18 cellular contexts compared by ENCODE assay signal in genomic region chr18:46771141-46771540, GRCh38. TPM values are rescaled to one million over a fixed set of nuclear protein-coding genes. Genes with fewer than 3 reads are reported as not detected.
DNase-seq lines count a peak whose midpoint lies in the region; TF ChIP-seq lines count a peak whose summit lies in the region.
"Had no signal": no experiment of that assay in that cellular context is flagged by ENCODE, and none has a peak within 500 bp of the region (broad histone marks: within the 10 kb centered on the region; RNA-seq: fewer than 3 reads in every experiment).

No MANE protein-coding gene starts in this region.

- H3K9me3 ChIP-seq in BLaER1 treated with 17β-estradiol and CSF1 and Interleukin-3, amounts not matched to agents 10 nM and 100 nM (replicated peaks in 1 of 11) = no peaks in the 10 kb centered on the region
- no peaks in the 10 kb centered on the region for H3K9me3 ChIP-seq in SK-N-MC (ENCODE audit: low read depth, low read length)
- no peaks in the 10 kb centered on the region for H3K9me3 ChIP-seq in breast epithelium

- no peak for TF ChIP-seq CTCF in breast epithelium (IDR thresholded peaks at IDR 0.05)

- H3K27me3 ChIP-seq in BLaER1 treated with 17β-estradiol and CSF1 and Interleukin-3, amounts not matched to agents 10 nM and 100 nM = peaks cover 0 to 16% (median 0%) of the 10 kb centered on the region in 11 experiments; a peak in 2 of 22 replicates
- no peaks in the 10 kb centered on the region for H3K27me3 ChIP-seq in breast epithelium

- peak; percentile 64 for DNase-seq in NCI-H1092 treated with DMSO at 0.1 percent for 48 hours (lab: John Stamatoyannopoulos, UW)
- peak; percentile 18 for DNase-seq in SK-N-MC (ENCODE audit: low read depth, low spot score)
- peak; percentile 30 for DNase-seq in middle frontal gyrus (ENCODE audit: extremely low spot score, low spot score)
- no peak for DNase-seq in activated T-cell treated with anti-CD3 and anti-CD28 coated beads, Interleukin-2, amount 50 U/mL, for 48 hours
- DNase-seq in GM03348 (ENCODE audit: low spot score) = no peak
- DNase-seq in erythroblast (lab: John Stamatoyannopoulos, UW) = no peak
- no peak for DNase-seq in breast epithelium (ENCODE audit: low spot score in 2 of 2)
- DNase-seq: activated CD4-positive, alpha-beta memory T cell treated with anti-CD3 and anti-CD28 coated beads for 36 hours; activated T-cell treated with anti-CD3 and anti-CD28 coated beads for 4 hours; amniotic stem cell; CD4-positive, alpha-beta T cell; endodermal cell; immature natural killer cell; Karpas-422; NCI-H510A; right cardiac atrium had no signal

- peak overlapping the region; percentile 68 to 90 (median 83) for H3K4me2 ChIP-seq in BLaER1 treated with 17β-estradiol and CSF1 and Interleukin-3, amounts not matched to agents 10 nM and 100 nM

- peak overlapping the region in 9 of 11 experiments; percentile 44 to 83 (median 77); a peak in 17 of 22 replicates for H3K27ac ChIP-seq in BLaER1 treated with 17β-estradiol and CSF1 and Interleukin-3, amounts not matched to agents 10 nM and 100 nM
- no peak overlapping the region for H3K27ac ChIP-seq in SK-N-MC
- no peak overlapping the region for H3K27ac ChIP-seq in breast epithelium
- H3K27ac ChIP-seq: VCaP had no signal

- no peak for TF ChIP-seq POLR2A in erythroblast (IDR thresholded peaks at IDR 0.05; ENCODE audit: low read length)
- TF ChIP-seq POLR2A in breast epithelium (IDR thresholded peaks at IDR 0.05) = no peak

- H3K36me3 ChIP-seq in BLaER1 treated with 17β-estradiol and CSF1 and Interleukin-3, amounts not matched to agents 10 nM and 100 nM = no peaks in the 10 kb centered on the region
- H3K36me3 ChIP-seq in SK-N-MC (ENCODE audit: insufficient read depth, low read length) = no peaks in the 10 kb centered on the region
- no peaks in the 10 kb centered on the region for H3K36me3 ChIP-seq in breast epithelium

- peaks cover 0 to 8% (median 0%) of the 10 kb centered on the region in 11 experiments; a peak in 1 of 22 replicates for H4K20me1 ChIP-seq in BLaER1 treated with 17β-estradiol and CSF1 and Interleukin-3, amounts not matched to agents 10 nM and 100 nM

- intact Hi-C loops in breast epithelium (cut with DNase I; ENCODE audit: low total_unique reads) = no loop called here

- H3K4me3 ChIP-seq in BLaER1 treated with 17β-estradiol and CSF1 and Interleukin-3, amounts not matched to agents 10 nM and 100 nM = no peak overlapping the region; a peak in 2 of 20 replicates
- H3K4me3 ChIP-seq in SK-N-MC (no peak overlapping the region), breast epithelium (no peak overlapping the region)

- H3K9ac ChIP-seq in BLaER1 treated with 17β-estradiol and CSF1 and Interleukin-3, amounts not matched to agents 10 nM and 100 nM = peak overlapping the region in 9 of 11 experiments; percentile 39 to 74 (median 61); a peak in 12 of 22 replicates
- no peak overlapping the region for H3K9ac ChIP-seq in SK-N-MC (ENCODE audit: insufficient read length)

- H3K4me1 ChIP-seq in BLaER1 treated with 17β-estradiol and CSF1 and Interleukin-3, amounts not matched to agents 10 nM and 100 nM = peaks cover 40 to 65% (median 46%) of the 10 kb centered on the region in 10 experiments
- no peaks in the 10 kb centered on the region for H3K4me1 ChIP-seq in breast epithelium

RNA-seq across cellular contexts. Expression of gene ST8SIA5, which starts 14.3 kb away (rescaled TPM):
- total RNA-seq in breast epithelium = under 1 TPM in 2 of 3 donors, not detected in 1; 0.29 to 0.33 TPM
- total RNA-seq: activated CD4-positive, alpha-beta memory T cell treated with anti-CD3 and anti-CD28 coated beads for 36 hours had no signal

Comparison
In these comparisons a context has a peak if more than half of its experiments do, and no peak if none do; other contexts are left out.
1. H3K27ac ChIP-seq: peak in BLaER1 treated with 17β-estradiol and CSF1 and Interleukin-3, amounts not matched to agents 10 nM and 100 nM (9 of 11); none in SK-N-MC (single experiment) and breast epithelium (0 of 2).
2. DNase-seq: peak in NCI-H1092 treated with DMSO at 0.1 percent for 48 hours (single experiment), SK-N-MC (single experiment) and middle frontal gyrus (single experiment); none in activated T-cell treated with anti-CD3 and anti-CD28 coated beads, Interleukin-2, amount 50 U/mL, for 48 hours (0 of 2), GM03348 (single experiment), erythroblast (0 of 2) and breast epithelium (0 of 2).